ENCODE assay signal across 11 cellular contexts in the genomic region with DNA sequence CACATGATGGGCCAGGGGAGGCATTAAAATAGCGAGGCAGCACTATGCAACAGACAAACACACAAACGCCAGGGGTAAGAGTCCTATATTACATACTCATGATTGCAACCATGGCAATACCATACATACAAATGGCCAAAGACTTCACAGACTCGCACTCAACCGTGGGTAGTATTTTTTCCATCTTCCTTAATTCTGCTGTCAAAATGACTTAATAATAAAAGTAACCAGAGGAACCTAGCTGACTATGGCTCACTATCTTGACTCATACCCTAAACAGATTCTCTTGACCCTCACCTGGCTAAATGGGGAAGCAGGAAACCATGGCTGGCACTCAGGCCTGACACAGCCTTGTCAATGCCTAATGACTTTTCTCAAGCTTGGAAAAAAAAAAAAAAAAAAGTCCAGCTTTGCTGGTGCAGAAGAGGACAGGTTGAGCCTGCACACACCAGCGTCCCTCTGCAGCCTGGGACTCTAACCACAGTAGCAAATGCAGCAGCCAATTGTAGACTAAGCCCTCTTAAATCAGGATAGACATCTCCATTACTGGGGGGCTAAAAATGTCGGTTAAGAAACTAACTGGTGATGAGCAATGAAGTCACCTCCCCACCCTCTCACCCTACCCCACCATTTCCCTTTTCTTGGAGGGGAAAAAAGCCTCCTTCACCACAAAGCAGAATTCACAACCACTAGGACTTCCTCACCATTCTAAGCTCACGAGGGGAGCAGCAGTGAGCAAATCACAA. TPM values are rescaled to one million over a fixed set of nuclear protein-coding genes. Genes with fewer than 3 reads are reported as not detected.
DNase-seq lines count a peak whose midpoint lies in the region; ATAC-seq and TF ChIP-seq lines count a peak whose summit lies in the region.
"Had no signal": no experiment of that assay in that cellular context is flagged by ENCODE, and none has a peak within 500 bp of the region (broad histone marks: within the 10 kb centered on the region; RNA-seq: fewer than 3 reads in every experiment).

No MANE protein-coding gene starts in this region.

- no peak overlapping the region for H3K27ac ChIP-seq in naive thymus-derived CD4-positive, alpha-beta T cell (ENCODE audit: low read depth, low read length)
- H3K27ac ChIP-seq in H9 (ENCODE audit: insufficient read length, low read depth, low read length), result no peak overlapping the region
- H3K27ac ChIP-seq: SJSA1 had no signal

- H3K4ac ChIP-seq in H9 (ENCODE audit: low read depth, low read length), result no peak overlapping the region

- H3K23ac ChIP-seq in H9 (ENCODE audit: insufficient read length, low read depth, low read length), result no peak overlapping the region

- no peak overlapping the region for H2AK5ac ChIP-seq in H9 (ENCODE audit: insufficient read length, low read length)

- H3K4me2 ChIP-seq in H9 (ENCODE audit: insufficient read depth, insufficient read length, low read length), result no peak overlapping the region

- H3K4me3 Mint-ChIP-seq in Calu3 (ENCODE audit: low read depth, unreplicated experiment) (no peak overlapping the region), T-helper 17 cell (peak overlapping the region; percentile 86), H9 (no peak overlapping the region)
- H3K4me3 Mint-ChIP-seq in naive thymus-derived CD4-positive, alpha-beta T cell, result peak overlapping the region; percentile 52 to 75 (median 70)

- peak overlapping the region; percentile 34 for H3K4me3 ChIP-seq in naive thymus-derived CD4-positive, alpha-beta T cell (ENCODE audit: low read length)
- H3K4me3 ChIP-seq: SJSA1 had no signal

- no peak overlapping the region for H2BK12ac ChIP-seq in H9 (ENCODE audit: insufficient read length, low read depth, low read length)

- no peak overlapping the region for H2BK20ac ChIP-seq in H9 (ENCODE audit: low read depth, low read length, poor library complexity, severe bottlenecking)

- no peaks in the 10 kb centered on the region for H3K9me3 Mint-ChIP-seq in Calu3 (ENCODE audit: low read depth, unreplicated experiment)
- H3K9me3 Mint-ChIP-seq in naive thymus-derived CD4-positive, alpha-beta T cell, result no peaks in the 10 kb centered on the region
- no peaks in the 10 kb centered on the region; a peak in 1 of 5 replicates for H3K9me3 Mint-ChIP-seq in H9

- peaks cover 73% of the 10 kb centered on the region for H3K4me1 Mint-ChIP-seq in Calu3 (ENCODE audit: low read depth, unreplicated experiment)
- H3K4me1 Mint-ChIP-seq in T-helper 17 cell, result peaks cover 75% of the 10 kb centered on the region
- H3K4me1 Mint-ChIP-seq in naive thymus-derived CD4-positive, alpha-beta T cell, result peaks cover 65 to 96% (median 91%) of the 10 kb centered on the region in 7 donors
- peaks cover 37 to 58% of the 10 kb centered on the region in 2 experiments for H3K4me1 Mint-ChIP-seq in H9

- CTCF ChIA-PET in Calu3 (lab: Charles Lee), result interaction anchor here (1.3 kb wide), 1 partner anchor 44 kb away, joined by 3 read pairs; no protein-coding TSS in a partner anchor
- CTCF ChIA-PET in naive thymus-derived CD4-positive, alpha-beta T cell (lab: Charles Lee), result interaction anchor here (1.4 kb wide), 1 partner anchor 45 kb away, joined by 3 read pairs; no protein-coding TSS in a partner anchor

- peaks cover 34% of the 10 kb centered on the region; the same call in 1 of the 2 replicates for H3K79me2 ChIP-seq in H9 (ENCODE audit: insufficient read depth, low read length)

- TF ChIP-seq CTCF in Calu3 (IDR thresholded peaks at IDR 0.05; ENCODE audit: unreplicated experiment) (no peak), H9 (conservative IDR thresholded peaks at IDR 0.05) (no peak)

- no peak for DNase-seq in Calu3
- no peak for DNase-seq in T-helper 17 cell
- no peak for DNase-seq in naive thymus-derived CD4-positive, alpha-beta T cell
- no peak for DNase-seq in H9
- DNase-seq in dedifferentiated amniotic fluid mesenchymal stem cell (ENCODE audit: extremely low spot score), result no peak
- DNase-seq in stimulated activated CD4-positive, alpha-beta T cell treated with anti-CD3 and anti-CD28 coated beads, Interleukin-15, amount 100 ng/mL, for 24 hours, result no peak
- DNase-seq in effector CD4-positive, alpha-beta T cell, result no peak
- DNase-seq: amniotic stem cell, occipital lobe had no signal

- H4K5ac ChIP-seq in H9 (ENCODE audit: insufficient read length, low read depth, low read length), result no peak overlapping the region

- H3T11ph ChIP-seq in H9 (ENCODE audit: low read length), result no peak overlapping the region

- no peaks in the 10 kb centered on the region for H3K27me3 Mint-ChIP-seq in Calu3 (ENCODE audit: unreplicated experiment)
- H3K27me3 Mint-ChIP-seq in T-helper 17 cell, result no peaks in the 10 kb centered on the region
- no peaks in the 10 kb centered on the region for H3K27me3 Mint-ChIP-seq in naive thymus-derived CD4-positive, alpha-beta T cell
- no peaks in the 10 kb centered on the region for H3K27me3 Mint-ChIP-seq in H9 (ENCODE audit: low read depth)

- H2BK120ac ChIP-seq in H9 (ENCODE audit: low read depth, low read length, poor library complexity, severe bottlenecking), result no peak overlapping the region

- POLR2A ChIA-PET in naive thymus-derived CD4-positive, alpha-beta T cell (lab: Charles Lee), result interaction anchor here (0.6 to 1.1 kb wide), 3 partner anchors 12 to 74 kb away, joined by 3 read pairs; no protein-coding TSS in a partner anchor

- H3K27ac Mint-ChIP-seq in Calu3 (ENCODE audit: unreplicated experiment) (peak overlapping the region; percentile 38), T-helper 17 cell (peak overlapping the region; percentile 96), H9 (peak overlapping the region in 1 of 3 experiments; percentile 23; a peak in 2 of 7 replicates)
- H3K27ac Mint-ChIP-seq in naive thymus-derived CD4-positive, alpha-beta T cell, result peak overlapping the region; percentile 2 to 88 (median 57)

- H4K91ac ChIP-seq in H9 (ENCODE audit: insufficient read length, low read depth, low read length), result no peak overlapping the region

- no peak overlapping the region for H4K8ac ChIP-seq in H9 (replicated peaks; ENCODE audit: insufficient read length, low read depth, low read length)

- H3K14ac ChIP-seq in H9 (ENCODE audit: insufficient read depth, low read length), result no peak overlapping the region

- no peak overlapping the region for H3K9ac ChIP-seq in H9 (ENCODE audit: extremely low read depth, insufficient read length, low read length)

- H3K36me3 Mint-ChIP-seq in Calu3 (ENCODE audit: insufficient read depth, unreplicated experiment) (peaks cover 21% of the 10 kb centered on the region), T-helper 17 cell (ENCODE audit: low read depth) (peaks cover 2% of the 10 kb centered on the region), H9 (ENCODE audit: insufficient read depth in 1 of 3, low read depth in 3 of 3) (no peaks in the 10 kb centered on the region; a peak in 4 of 7 replicates)
- H3K36me3 Mint-ChIP-seq in naive thymus-derived CD4-positive, alpha-beta T cell, result peaks cover 0 to 12% (median 0%) of the 10 kb centered on the region in 5 donors

- H3K79me1 ChIP-seq in H9 (ENCODE audit: insufficient read depth, low read depth, low read length, poor library complexity, severe bottlenecking), result peaks cover 16% of the 10 kb centered on the region

- H2BK15ac ChIP-seq in H9 (ENCODE audit: low read depth, low read length), result no peak overlapping the region

- no TSS peak for BruUV-seq in Calu3 (replicated peaks; lab: Mats Ljungman, UMichigan)

- H2BK5ac ChIP-seq in H9 (ENCODE audit: insufficient read length, low read length), result no peak overlapping the region

- intact Hi-C loops in Calu3 (cut with micrococcal nuclease; ENCODE audit: unreplicated experiment), result no loop called here
- intact Hi-C loops in naive thymus-derived CD4-positive, alpha-beta T cell (cut with micrococcal nuclease), result no loop called here

- H2AFZ ChIP-seq in H9 (ENCODE audit: low read length), result no peak overlapping the region

- no peak overlapping the region for H3K18ac ChIP-seq in H9 (ENCODE audit: insufficient read length, low read depth, low read length)

- H3K4me1 ChIP-seq in naive thymus-derived CD4-positive, alpha-beta T cell (ENCODE audit: control insufficient read depth in 2 of 2, insufficient read depth in 2 of 2, low read length in 2 of 2), result peaks cover 59 to 84% of the 10 kb centered on the region in 2 donors
- H3K4me1 ChIP-seq in H9 (ENCODE audit: insufficient read depth, low read length), result peaks cover 9% of the 10 kb centered on the region; the same call in 1 of the 2 replicates

- H3K56ac ChIP-seq in H9 (ENCODE audit: insufficient read length, low read depth, low read length), result no peak overlapping the region

- peaks cover 2% of the 10 kb centered on the region for H4K20me1 ChIP-seq in H9 (ENCODE audit: control insufficient read depth, insufficient read depth, insufficient read length)

- no peaks in the 10 kb centered on the region for H3K36me3 ChIP-seq in naive thymus-derived CD4-positive, alpha-beta T cell (ENCODE audit: control insufficient read depth in 2 of 3, insufficient read depth in 3 of 3, low read length in 3 of 3)

- ATAC-seq in HG02642 (IDR thresholded peaks at IDR 0.05; ENCODE audit: poor library complexity, unreplicated experiment) (peak; percentile 34), T-helper 17 cell (peak; percentile 68)
- ATAC-seq in naive thymus-derived CD4-positive, alpha-beta T cell, result peak; percentile 55

- H3K23me2 ChIP-seq in H9 (ENCODE audit: insufficient read length, low read depth, low read length, poor library complexity, severe bottlenecking), result no peaks in the 10 kb centered on the region

- H3K27me3 ChIP-seq in naive thymus-derived CD4-positive, alpha-beta T cell (ENCODE audit: control insufficient read depth in 2 of 2, insufficient read depth in 2 of 2, low read length in 2 of 2), result no peaks in the 10 kb centered on the region
- no peaks in the 10 kb centered on the region for H3K27me3 ChIP-seq in H9 (ENCODE audit: insufficient read depth, low read length)
- H3K27me3 ChIP-seq: SJSA1 had no signal

- H3K9me3 ChIP-seq in T-helper 17 cell (ENCODE audit: control insufficient read depth, low read length, poor library complexity, severe bottlenecking) (no peaks in the 10 kb centered on the region), H9 (ENCODE audit: control insufficient read depth, low read depth, low read length) (no peaks in the 10 kb centered on the region)
- H3K9me3 ChIP-seq in naive thymus-derived CD4-positive, alpha-beta T cell (ENCODE audit: control insufficient read depth in 2 of 3, low read length in 3 of 3), result no peaks in the 10 kb centered on the region
- H3K9me3 ChIP-seq: SJSA1 had no signal

- no CpG with 5 or more reads among the region's 7 CpGs for WGBS in H9 (ENCODE audit: extremely low coverage, insufficient read length, low lambda C conversion rate)

RNA-seq across cellular contexts. Expression of gene CCDC12, which starts 23.1 kb away (rescaled TPM):
- 47.3 and 47.5 TPM in 2 replicates for total RNA-seq in Calu3 (2022)
- total RNA-seq in T-helper 17 cell, result 10 to 100 TPM; 67.6 to 75.8 TPM
- total RNA-seq in naive thymus-derived CD4-positive, alpha-beta T cell, result 10 to 100 TPM; 51.6 to 61.5 (median 56.9) TPM
- polyA plus RNA-seq in naive thymus-derived CD4-positive, alpha-beta T cell, result 100 to 1,000 TPM in 1 of 2 donors, 10 to 100 TPM in 1; 88.2 to 115 TPM
- total RNA-seq in H9 (2021), result 49.1 and 54.0 TPM in 2 replicates

RNA-seq across cellular contexts. Expression of gene NBEAL2, which starts 26.0 kb away (rescaled TPM):
- total RNA-seq in Calu3 (2022) (115 and 143 TPM in 2 replicates), T-helper 17 cell (100 to 1,000 TPM; 285 to 303 TPM), H9 (2021) (50.4 and 52.1 TPM in 2 replicates)
- 100 to 1,000 TPM in 2 of 5 experiments, 10 to 100 TPM in 3; 48.8 to 289 (median 94.0) TPM for total RNA-seq in naive thymus-derived CD4-positive, alpha-beta T cell
- polyA plus RNA-seq in naive thymus-derived CD4-positive, alpha-beta T cell, result 1 to 10 TPM; 1.7 to 4.9 TPM

Comparison
In these comparisons a context has a peak if more than half of its experiments do, and no peak if none do; other contexts are left out.
1. H3K4me3 Mint-ChIP-seq: peak in T-helper 17 cell (single experiment) and naive thymus-derived CD4-positive, alpha-beta T cell (10 of 10); none in Calu3 (single experiment) and H9 (0 of 2).
2. Peak in every context shown above with its lines, with median percentiles within 50 percentile points of each other: ATAC-seq.